In genomic region chr1:77625250-77625649, GRCh38 we compare ENCODE assay signal across 20 cellular contexts. TPM values are rescaled to one million over a fixed set of nuclear protein-coding genes. Genes with fewer than 3 reads are reported as not detected.
A peak's percentile ranks its signal among the peaks of the same experiment; 100 is the strongest.
DNase-seq lines count a peak whose midpoint lies in the region; ATAC-seq lines count a peak whose summit lies in the region.
"Had no signal": no experiment of that assay in that cellular context is flagged by ENCODE, and none has a peak within 500 bp of the region (broad histone marks: within the 10 kb centered on the region; RNA-seq: fewer than 3 reads in every experiment).

No MANE protein-coding gene starts in this region.

- H3K27me3 Mint-ChIP-seq in activated CD8-positive, alpha-beta memory T cell treated with anti-CD3 and anti-CD28 coated beads, Interleukin-2, amount 10 ng/mL, durations not matched to agents 7 days and 5 days: no peaks in the 10 kb centered on the region
- H3K27me3 Mint-ChIP-seq in stimulated activated naive CD8-positive, alpha-beta T cell treated with anti-CD3 and anti-CD28 coated beads, Interleukin-15, Interleukin-2, amounts not matched to agents 100 ng/mL and 50 ng/mL, for 24 hours: no peaks in the 10 kb centered on the region
- no peaks in the 10 kb centered on the region for H3K27me3 Mint-ChIP-seq in stimulated activated naive CD8-positive, alpha-beta T cell treated with anti-CD3 and anti-CD28 coated beads, Interleukin-15, amount 100 ng/mL, for 72 hours
- no peaks in the 10 kb centered on the region for H3K27me3 Mint-ChIP-seq in central memory CD8-positive, alpha-beta T cell
- H3K27me3 Mint-ChIP-seq: CD4-positive, alpha-beta memory T cell had no signal

- peaks cover 34% of the 10 kb centered on the region for H3K36me3 Mint-ChIP-seq in activated CD8-positive, alpha-beta memory T cell treated with anti-CD3 and anti-CD28 coated beads, Interleukin-2, amount 10 ng/mL, durations not matched to agents 7 days and 5 days
- peaks cover 66% of the 10 kb centered on the region for H3K36me3 Mint-ChIP-seq in stimulated activated naive CD8-positive, alpha-beta T cell treated with anti-CD3 and anti-CD28 coated beads, Interleukin-15, Interleukin-2, amounts not matched to agents 100 ng/mL and 50 ng/mL, for 24 hours (ENCODE audit: low read depth)
- peaks cover 30% of the 10 kb centered on the region for H3K36me3 Mint-ChIP-seq in central memory CD8-positive, alpha-beta T cell (ENCODE audit: insufficient read depth)
- H3K36me3 Mint-ChIP-seq in stimulated activated effector memory CD8-positive, alpha-beta T cell treated with anti-CD3 and anti-CD28 coated beads, Interleukin-12 subunit alpha, Interleukin-12 subunit beta, amount 100 ng/mL, for 72 hours: peaks cover 66% of the 10 kb centered on the region

- ATAC-seq in activated CD8-positive, alpha-beta memory T cell treated with anti-CD3 and anti-CD28 coated beads, Interleukin-2, amount 10 ng/mL, durations not matched to agents 7 days and 5 days: no peak
- no peak for ATAC-seq in stimulated activated naive CD8-positive, alpha-beta T cell treated with anti-CD3 and anti-CD28 coated beads, Interleukin-15, amount 100 ng/mL, for 72 hours
- ATAC-seq in central memory CD8-positive, alpha-beta T cell (replicated peaks; ENCODE audit: extremely low read depth, poor library complexity, severe bottlenecking): no peak
- ATAC-seq in stimulated activated effector memory CD8-positive, alpha-beta T cell treated with anti-CD3 and anti-CD28 coated beads, Interleukin-12 subunit alpha, Interleukin-12 subunit beta, amount 100 ng/mL, for 72 hours: peak; percentile 55
- no peak for ATAC-seq in esophagus mucosa
- ATAC-seq: GM12878 had no signal

- H3K27ac Mint-ChIP-seq in activated CD8-positive, alpha-beta memory T cell treated with anti-CD3 and anti-CD28 coated beads, Interleukin-2, amount 10 ng/mL, durations not matched to agents 7 days and 5 days: peak overlapping the region; percentile 5
- peak overlapping the region; percentile 49 for H3K27ac Mint-ChIP-seq in stimulated activated naive CD8-positive, alpha-beta T cell treated with anti-CD3 and anti-CD28 coated beads, Interleukin-15, Interleukin-2, amounts not matched to agents 100 ng/mL and 50 ng/mL, for 24 hours
- H3K27ac Mint-ChIP-seq in stimulated activated naive CD8-positive, alpha-beta T cell treated with anti-CD3 and anti-CD28 coated beads, Interleukin-15, amount 100 ng/mL, for 72 hours: no peak overlapping the region
- peak overlapping the region; percentile 11 for H3K27ac Mint-ChIP-seq in central memory CD8-positive, alpha-beta T cell (ENCODE audit: low read depth)
- peak overlapping the region; percentile 60 for H3K27ac Mint-ChIP-seq in stimulated activated effector memory CD8-positive, alpha-beta T cell treated with anti-CD3 and anti-CD28 coated beads, Interleukin-12 subunit alpha, Interleukin-12 subunit beta, amount 100 ng/mL, for 72 hours

- peaks cover 2% of the 10 kb centered on the region for H3K4me1 Mint-ChIP-seq in activated CD8-positive, alpha-beta memory T cell treated with anti-CD3 and anti-CD28 coated beads, Interleukin-2, amount 10 ng/mL, durations not matched to agents 7 days and 5 days
- H3K4me1 Mint-ChIP-seq in stimulated activated naive CD8-positive, alpha-beta T cell treated with anti-CD3 and anti-CD28 coated beads, Interleukin-15, Interleukin-2, amounts not matched to agents 100 ng/mL and 50 ng/mL, for 24 hours (ENCODE audit: low read depth): peaks cover 15% of the 10 kb centered on the region
- peaks cover 12% of the 10 kb centered on the region for H3K4me1 Mint-ChIP-seq in stimulated activated naive CD8-positive, alpha-beta T cell treated with anti-CD3 and anti-CD28 coated beads, Interleukin-15, amount 100 ng/mL, for 72 hours
- peaks cover 10% of the 10 kb centered on the region for H3K4me1 Mint-ChIP-seq in central memory CD8-positive, alpha-beta T cell
- peaks cover 18% of the 10 kb centered on the region for H3K4me1 Mint-ChIP-seq in stimulated activated effector memory CD8-positive, alpha-beta T cell treated with anti-CD3 and anti-CD28 coated beads, Interleukin-12 subunit alpha, Interleukin-12 subunit beta, amount 100 ng/mL, for 72 hours

- no peak for DNase-seq in activated CD8-positive, alpha-beta memory T cell treated with anti-CD3 and anti-CD28 coated beads, Interleukin-2, amount 10 ng/mL, durations not matched to agents 7 days and 5 days
- DNase-seq in activated CD8-positive, alpha-beta memory T cell treated with anti-CD3 and anti-CD28 coated beads, Interleukin-2, amount 50 U/mL, for 4 hours: no peak
- DNase-seq in stimulated activated naive CD8-positive, alpha-beta T cell treated with anti-CD3 and anti-CD28 coated beads, Interleukin-15, amount 100 ng/mL, for 72 hours: no peak
- no peak for DNase-seq in central memory CD8-positive, alpha-beta T cell (ENCODE audit: low spot score in 2 of 2)
- no peak for DNase-seq in stimulated activated effector memory CD8-positive, alpha-beta T cell treated with anti-CD3 and anti-CD28 coated beads, Interleukin-12 subunit alpha, Interleukin-12 subunit beta, amount 100 ng/mL, for 72 hours (ENCODE audit: low spot score in 2 of 2)
- DNase-seq in NCI-H1105 (lab: John Stamatoyannopoulos, UW): no peak
- DNase-seq: BE2C; CD4-positive, alpha-beta memory T cell; DMS153; HCEC 1CT; NCI-H1105 treated with DMSO at 0.1 percent for 48 hours; NCI-H1694; NCI-H2081 treated with DMSO at 0.1 percent for 48 hours; NCI-H510A; NCI-H748 treated with DMSO at 0.1 percent for 48 hours; OCI-M1; SHP77 had no signal

- CTCF ChIA-PET in activated CD8-positive, alpha-beta memory T cell treated with anti-CD3 and anti-CD28 coated beads, Interleukin-2, amount 10 ng/mL, durations not matched to agents 7 days and 5 days (lab: Charles Lee): no interaction called here

- no peak overlapping the region for H3K4me3 Mint-ChIP-seq in activated CD8-positive, alpha-beta memory T cell treated with anti-CD3 and anti-CD28 coated beads, Interleukin-2, amount 10 ng/mL, durations not matched to agents 7 days and 5 days
- no peak overlapping the region for H3K4me3 Mint-ChIP-seq in stimulated activated naive CD8-positive, alpha-beta T cell treated with anti-CD3 and anti-CD28 coated beads, Interleukin-15, Interleukin-2, amounts not matched to agents 100 ng/mL and 50 ng/mL, for 24 hours
- no peak overlapping the region for H3K4me3 Mint-ChIP-seq in stimulated activated naive CD8-positive, alpha-beta T cell treated with anti-CD3 and anti-CD28 coated beads, Interleukin-15, amount 100 ng/mL, for 72 hours
- no peak overlapping the region for H3K4me3 Mint-ChIP-seq in central memory CD8-positive, alpha-beta T cell
- no peak overlapping the region for H3K4me3 Mint-ChIP-seq in stimulated activated effector memory CD8-positive, alpha-beta T cell treated with anti-CD3 and anti-CD28 coated beads, Interleukin-12 subunit alpha, Interleukin-12 subunit beta, amount 100 ng/mL, for 72 hours
- H3K4me3 Mint-ChIP-seq: CD4-positive, alpha-beta memory T cell had no signal

- H3K9me3 Mint-ChIP-seq in activated CD8-positive, alpha-beta memory T cell treated with anti-CD3 and anti-CD28 coated beads, Interleukin-2, amount 10 ng/mL, durations not matched to agents 7 days and 5 days (ENCODE audit: low read depth): no peaks in the 10 kb centered on the region
- H3K9me3 Mint-ChIP-seq in stimulated activated naive CD8-positive, alpha-beta T cell treated with anti-CD3 and anti-CD28 coated beads, Interleukin-15, Interleukin-2, amounts not matched to agents 100 ng/mL and 50 ng/mL, for 24 hours: no peaks in the 10 kb centered on the region
- H3K9me3 Mint-ChIP-seq in stimulated activated naive CD8-positive, alpha-beta T cell treated with anti-CD3 and anti-CD28 coated beads, Interleukin-15, amount 100 ng/mL, for 72 hours: no peaks in the 10 kb centered on the region
- H3K9me3 Mint-ChIP-seq in central memory CD8-positive, alpha-beta T cell: no peaks in the 10 kb centered on the region
- H3K9me3 Mint-ChIP-seq in stimulated activated effector memory CD8-positive, alpha-beta T cell treated with anti-CD3 and anti-CD28 coated beads, Interleukin-12 subunit alpha, Interleukin-12 subunit beta, amount 100 ng/mL, for 72 hours: no peaks in the 10 kb centered on the region
- H3K9me3 Mint-ChIP-seq: CD4-positive, alpha-beta memory T cell had no signal

RNA-seq across cellular contexts. Expression of gene ZZZ3, which starts 57.2 kb away (rescaled TPM):
- total RNA-seq in activated CD8-positive, alpha-beta memory T cell treated with anti-CD3 and anti-CD28 coated beads, Interleukin-2, amount 10 ng/mL, durations not matched to agents 7 days and 5 days: 10 to 100 TPM; 32.3 to 32.7 TPM
- 24.9 TPM for total RNA-seq in esophagus mucosa

Comparison
In these comparisons a context has a peak if more than half of its experiments do, and no peak if none do; other contexts are left out.
1. H3K27ac Mint-ChIP-seq: peak in activated CD8-positive, alpha-beta memory T cell treated with anti-CD3 and anti-CD28 coated beads, Interleukin-2, amount 10 ng/mL, durations not matched to agents 7 days and 5 days (single experiment), stimulated activated naive CD8-positive, alpha-beta T cell treated with anti-CD3 and anti-CD28 coated beads, Interleukin-15, Interleukin-2, amounts not matched to agents 100 ng/mL and 50 ng/mL, for 24 hours (single experiment), central memory CD8-positive, alpha-beta T cell (single experiment) and stimulated activated effector memory CD8-positive, alpha-beta T cell treated with anti-CD3 and anti-CD28 coated beads, Interleukin-12 subunit alpha, Interleukin-12 subunit beta, amount 100 ng/mL, for 72 hours (single experiment); none in stimulated activated naive CD8-positive, alpha-beta T cell treated with anti-CD3 and anti-CD28 coated beads, Interleukin-15, amount 100 ng/mL, for 72 hours (0 of 2).